ENCODE assay signal across 13 cellular contexts in the genomic region with DNA sequence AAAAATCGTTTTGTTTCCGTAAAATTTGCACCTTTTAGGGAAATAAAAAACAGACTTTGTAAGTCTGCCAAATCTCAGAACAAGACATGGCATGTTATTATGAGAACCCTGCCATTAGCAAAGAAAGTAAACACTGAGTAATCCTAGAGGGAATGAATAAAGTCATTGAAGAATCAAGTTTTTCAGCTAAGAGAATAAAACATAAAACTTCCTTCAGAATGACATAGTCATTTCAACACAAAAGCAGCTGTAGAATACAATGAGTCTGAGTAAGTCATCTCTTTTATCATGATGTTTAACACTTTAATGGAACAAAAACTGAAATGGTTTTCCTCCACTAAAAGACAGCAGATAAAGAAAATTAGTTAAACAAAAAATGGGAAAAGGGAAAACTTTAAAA. TPM values are rescaled to one million over a fixed set of nuclear protein-coding genes. Genes with fewer than 3 reads are reported as not detected.
A peak's percentile ranks its signal among the peaks of the same experiment; 100 is the strongest.
DNase-seq lines count a peak whose midpoint lies in the region; ATAC-seq and TF ChIP-seq lines count a peak whose summit lies in the region.
"Had no signal": no experiment of that assay in that cellular context is flagged by ENCODE, and none has a peak within 500 bp of the region (broad histone marks: within the 10 kb centered on the region; RNA-seq: fewer than 3 reads in every experiment).

No MANE protein-coding gene starts in this region.

- H3K4me3 ChIP-seq in BJ (ENCODE audit: low read depth, low read length), result no peak overlapping the region
- H3K4me3 ChIP-seq in epithelial cell of esophagus (ENCODE audit: low read length), result no peak overlapping the region
- H3K4me3 ChIP-seq in H7 (ENCODE audit: insufficient read depth, low read depth, low read length), result no peak overlapping the region
- H3K4me3 ChIP-seq in effector memory CD4-positive, alpha-beta T cell (ENCODE audit: insufficient read depth, low read depth, low read length, poor library complexity, severe bottlenecking), result no peak overlapping the region

- no peak for TF ChIP-seq CTCF in BJ (IDR thresholded peaks at IDR 0.05; ENCODE audit: insufficient read depth, low read depth, low read length)
- no peak for TF ChIP-seq CTCF in epithelial cell of esophagus (IDR thresholded peaks at IDR 0.05; ENCODE audit: insufficient read depth, low read depth, low read length, missing control alignments)

- no peak overlapping the region for H3K27ac ChIP-seq in effector memory CD4-positive, alpha-beta T cell (ENCODE audit: insufficient read depth, low read length, poor library complexity, severe bottlenecking)

- DNase-seq in BJ (ENCODE audit: low read depth), result peak; percentile 44
- DNase-seq in NCI-H2196 treated with DMSO at 0.1 percent for 48 hours (lab: John Stamatoyannopoulos, UW; ENCODE audit: unreplicated experiment), result peak; percentile 16
- DNase-seq in epithelial cell of esophagus (ENCODE audit: low read depth), result peak; percentile 89
- peak; percentile 54 for DNase-seq in myocyte (ENCODE audit: low read depth)
- DNase-seq in H7, result no peak
- no peak for DNase-seq in effector memory CD4-positive, alpha-beta T cell
- no peak for DNase-seq in cerebellar cortex (ENCODE audit: low spot score)
- DNase-seq: anterior cingulate cortex, DMS153, left cardiac atrium, NCI-H2107 had no signal

- H3K27me3 ChIP-seq in BJ (ENCODE audit: control insufficient read depth, insufficient read depth, low read length) (no peaks in the 10 kb centered on the region), H7 (ENCODE audit: control insufficient read depth, insufficient read depth, low read length) (no peaks in the 10 kb centered on the region)
- no peaks in the 10 kb centered on the region for H3K27me3 ChIP-seq in effector memory CD4-positive, alpha-beta T cell (replicated peaks; ENCODE audit: control insufficient read depth, insufficient read depth, low read length, poor library complexity, severe bottlenecking)

- CTCF ChIA-PET in BJ (lab: Yijun Ruan, JAX), result interaction anchor here (1.1 to 2.7 kb wide), 2 partner anchors 15 to 198 kb away, joined by 4 to 7 read pairs; no protein-coding TSS in a partner anchor

- H3K36me3 ChIP-seq in BJ (ENCODE audit: control insufficient read depth, insufficient read depth, low read length) (peaks cover 2% of the 10 kb centered on the region), H7 (replicated peaks; ENCODE audit: control insufficient read depth, insufficient read depth, low read length) (peaks cover 1% of the 10 kb centered on the region)
- H3K36me3 ChIP-seq in effector memory CD4-positive, alpha-beta T cell (ENCODE audit: control insufficient read depth, insufficient read depth, low read length), result no peaks in the 10 kb centered on the region

- no peaks in the 10 kb centered on the region for H3K9me3 ChIP-seq in effector memory CD4-positive, alpha-beta T cell (ENCODE audit: control insufficient read depth, low read length)

- POLR2A ChIA-PET in BJ (lab: Charles Lee), result interaction anchor here (0.6 kb wide), 1 partner anchor 164 kb away, joined by 3 read pairs; no protein-coding TSS in a partner anchor

- no peaks in the 10 kb centered on the region for H3K4me1 ChIP-seq in effector memory CD4-positive, alpha-beta T cell (ENCODE audit: control insufficient read depth, insufficient read depth, low read length, poor library complexity, severe bottlenecking)

- no peak for ATAC-seq in HG03439 (IDR thresholded peaks at IDR 0.05; ENCODE audit: unreplicated experiment)
- ATAC-seq: activated CD4-positive, CD25-positive, alpha-beta regulatory T cell treated with anti-CD3 and anti-CD28 coated beads, Interleukin-2, amount 50 U/mL, for 24 hours had no signal

RNA-seq across cellular contexts. Expression of gene DST, which starts 10.3 kb away (rescaled TPM):
- 80.6 and 110 TPM in 2 replicates for polyA plus RNA-seq in BJ (2011; rRNA removed)
- 341 and 421 TPM in 2 replicates for polyA minus RNA-seq in BJ (2011; rRNA and poly(A)+ RNA removed)
- 398 and 500 TPM in 2 replicates for total RNA-seq in myocyte
- polyA plus RNA-seq in myocyte (2012), result 126 TPM
- total RNA-seq in H7 (2014; rRNA removed; shearing (Covaris generic)), result 49.2 and 57.9 TPM in 2 replicates

Comparison
In these comparisons a context has a peak if more than half of its experiments do, and no peak if none do; other contexts are left out.
1. DNase-seq: peak in BJ (single experiment), NCI-H2196 treated with DMSO at 0.1 percent for 48 hours (single experiment), epithelial cell of esophagus (single experiment) and myocyte (single experiment); none in H7 (single experiment), effector memory CD4-positive, alpha-beta T cell (0 of 3) and cerebellar cortex (single experiment).